Comparison of ENCODE assay signal across 13 cellular contexts in genomic region chr1:99589186-99589636, GRCh38. TPM values are rescaled to one million over a fixed set of nuclear protein-coding genes. Genes with fewer than 3 reads are reported as not detected.
"Had no signal": no experiment of that assay in that cellular context is flagged by ENCODE, and none has a peak within 500 bp of the region (broad histone marks: within the 10 kb centered on the region; RNA-seq: fewer than 3 reads in every experiment).

No MANE protein-coding gene starts in this region.

- H3K9me3 ChIP-seq: adrenal gland, esophagus muscularis mucosa had no signal

- H3K9me3 Mint-ChIP-seq: dendritic cell treated with granulocyte-macrophage colony-stimulating factor and Interleukin-4, amounts not matched to agents 40 ng/mL and 50 ng/mL, for 4 days had no signal

- H3K4me3 ChIP-seq: adrenal gland, esophagus muscularis mucosa had no signal

- DNase-seq: activated CD4-positive, alpha-beta T cell treated with anti-CD3 and anti-CD28 coated beads, Interleukin-2, amount 50 U/mL, for 4 hours; activated naive CD4-positive, alpha-beta T cell treated with anti-CD3 and anti-CD28 coated beads, Interleukin-2, amount 50 U/mL, for 16 hours; activated T-cell treated with anti-CD3 and anti-CD28 coated beads, Interleukin-2, amount 50 U/mL, for 1 hour; adrenal gland; central memory CD4-positive, alpha-beta T cell; left cardiac atrium; T-helper 17 cell had no signal

- ATAC-seq: activated CD4-positive, CD25-positive, alpha-beta regulatory T cell treated with anti-CD3 and anti-CD28 coated beads, Interleukin-2, amount 50 U/mL, for 24 hours; natural killer cell treated with Interleukin-12 subunit alpha and Interleukin-12 subunit beta and Interleukin-15 and Interleukin-18, amount 100 ng/mL, for 72 hours; T-helper 17 cell had no signal

- H3K4me3 Mint-ChIP-seq: dendritic cell treated with granulocyte-macrophage colony-stimulating factor and Interleukin-4, amounts not matched to agents 40 ng/mL and 50 ng/mL, for 4 days; natural killer cell treated with Interleukin-12 subunit alpha and Interleukin-12 subunit beta and Interleukin-15 and Interleukin-18, amount 100 ng/mL, for 72 hours; T-helper 17 cell had no signal

- H3K27ac ChIP-seq: adrenal gland, esophagus muscularis mucosa had no signal

- H3K36me3 Mint-ChIP-seq: natural killer cell treated with Interleukin-12 subunit alpha and Interleukin-12 subunit beta and Interleukin-15 and Interleukin-18, amount 100 ng/mL, for 72 hours had no signal

- FAIRE-seq: TTC549, urothelium cell line had no signal

- H3K27me3 Mint-ChIP-seq: dendritic cell treated with granulocyte-macrophage colony-stimulating factor and Interleukin-4, amounts not matched to agents 40 ng/mL and 50 ng/mL, for 4 days had no signal

- H3K4me1 Mint-ChIP-seq: T-helper 17 cell had no signal

- H3K27me3 ChIP-seq: adrenal gland, esophagus muscularis mucosa had no signal

- H3K27ac Mint-ChIP-seq: dendritic cell treated with granulocyte-macrophage colony-stimulating factor and Interleukin-4, amounts not matched to agents 40 ng/mL and 50 ng/mL, for 4 days; natural killer cell treated with Interleukin-12 subunit alpha and Interleukin-12 subunit beta and Interleukin-15 and Interleukin-18, amount 100 ng/mL, for 72 hours; T-helper 17 cell had no signal

- H3K36me3 ChIP-seq: adrenal gland, esophagus muscularis mucosa had no signal

RNA-seq across cellular contexts. Expression of gene PALMD, which starts 56.7 kb away (rescaled TPM):
- total RNA-seq: natural killer cell treated with Interleukin-12 subunit alpha and Interleukin-12 subunit beta and Interleukin-15 and Interleukin-18, amount 100 ng/mL, for 72 hours; T-helper 17 cell had no signal
